Comparison of ENCODE assay signal across 1 cellular context in genomic region chr13:45447050-45447661, GRCh38.
TF ChIP-seq lines count a peak whose summit lies in the region.

No MANE protein-coding gene starts in this region.

TF ChIP-seq in HepG2, 621 proteins besides CTCF, POLR2A, EP300 and RAD21 (continued from another document and continues in another):
- TF ChIP-seq AHR (CRISPR knock-in tag; IDR thresholded peaks at IDR 0.05) = 0 out of 2 replicates have a peak, but pooled peaks have one; percentile 30
- TF ChIP-seq SYNCRIP (IDR thresholded peaks at IDR 0.05; ENCODE audit: insufficient read depth, low read depth, low read length) = no peak
- TF ChIP-seq ZSCAN29 (CRISPR knock-in tag; conservative IDR thresholded peaks at IDR 0.05) = 0 out of 2 replicates have a peak, but pooled peaks have one; percentile 27
- TF ChIP-seq NFKBIZ (CRISPR knock-in tag; IDR thresholded peaks at IDR 0.05) = no peak
- no peak for TF ChIP-seq LRRFIP1 (CRISPR knock-in tag; conservative IDR thresholded peaks at IDR 0.05)
- peak; percentile 83 for TF ChIP-seq MLX (CRISPR knock-in tag; IDR thresholded peaks at IDR 0.05)
- no peak for TF ChIP-seq ZFP36 (IDR thresholded peaks at IDR 0.05; ENCODE audit: borderline replicate concordance, low read depth, low read length, partially characterized antibody)
- TF ChIP-seq ZBTB7A (CRISPR knock-in tag; IDR thresholded peaks at IDR 0.05) = 0 out of 2 replicates have a peak, but pooled peaks have one; percentile 29
- TF ChIP-seq, protein P1, sequence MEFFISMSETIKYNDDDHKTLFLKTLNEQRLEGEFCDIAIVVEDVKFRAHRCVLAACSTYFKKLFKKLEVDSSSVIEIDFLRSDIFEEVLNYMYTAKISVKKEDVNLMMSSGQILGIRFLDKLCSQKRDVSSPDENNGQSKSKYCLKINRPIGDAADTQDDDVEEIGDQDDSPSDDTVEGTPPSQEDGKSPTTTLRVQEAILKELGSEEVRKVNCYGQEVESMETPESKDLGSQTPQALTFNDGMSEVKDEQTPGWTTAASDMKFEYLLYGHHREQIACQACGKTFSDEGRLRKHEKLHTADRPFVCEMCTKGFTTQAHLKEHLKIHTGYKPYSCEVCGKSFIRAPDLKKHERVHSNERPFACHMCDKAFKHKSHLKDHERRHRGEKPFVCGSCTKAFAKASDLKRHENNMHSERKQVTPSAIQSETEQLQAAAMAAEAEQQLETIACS (CRISPR knock-in tag; IDR thresholded peaks at IDR 0.05) = no peak
- no peak for TF ChIP-seq ZNF225 (CRISPR knock-in tag; IDR thresholded peaks at IDR 0.05)
- no peak for TF ChIP-seq KDM5A (IDR thresholded peaks at IDR 0.05; ENCODE audit: borderline replicate concordance, low read length)
- peak; percentile 81; the same call in 1 of the 2 replicates for TF ChIP-seq KLF11 (CRISPR knock-in tag; IDR thresholded peaks at IDR 0.05)
- no peak for TF ChIP-seq ZEB1 (IDR thresholded peaks at IDR 0.05; ENCODE audit: insufficient replicate concordance, low read depth)
- TF ChIP-seq JUN (CRISPR knock-in tag; IDR thresholded peaks at IDR 0.05) = peak; percentile 85
- TF ChIP-seq ZNF510 (CRISPR knock-in tag; IDR thresholded peaks at IDR 0.05; ENCODE audit: low read depth) = peak; percentile 53; the same call in 1 of the 2 replicates
- TF ChIP-seq ATRX (CRISPR knock-in tag; IDR thresholded peaks at IDR 0.05; ENCODE audit: borderline replicate concordance) = no peak
- TF ChIP-seq, protein P2, sequence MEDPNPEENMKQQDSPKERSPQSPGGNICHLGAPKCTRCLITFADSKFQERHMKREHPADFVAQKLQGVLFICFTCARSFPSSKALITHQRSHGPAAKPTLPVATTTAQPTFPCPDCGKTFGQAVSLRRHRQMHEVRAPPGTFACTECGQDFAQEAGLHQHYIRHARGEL (CRISPR knock-in tag; IDR thresholded peaks at IDR 0.05) = no peak
- no peak for TF ChIP-seq ZNF816 (CRISPR knock-in tag; IDR thresholded peaks at IDR 0.05; ENCODE audit: borderline replicate concordance)
- TF ChIP-seq, protein P3, sequence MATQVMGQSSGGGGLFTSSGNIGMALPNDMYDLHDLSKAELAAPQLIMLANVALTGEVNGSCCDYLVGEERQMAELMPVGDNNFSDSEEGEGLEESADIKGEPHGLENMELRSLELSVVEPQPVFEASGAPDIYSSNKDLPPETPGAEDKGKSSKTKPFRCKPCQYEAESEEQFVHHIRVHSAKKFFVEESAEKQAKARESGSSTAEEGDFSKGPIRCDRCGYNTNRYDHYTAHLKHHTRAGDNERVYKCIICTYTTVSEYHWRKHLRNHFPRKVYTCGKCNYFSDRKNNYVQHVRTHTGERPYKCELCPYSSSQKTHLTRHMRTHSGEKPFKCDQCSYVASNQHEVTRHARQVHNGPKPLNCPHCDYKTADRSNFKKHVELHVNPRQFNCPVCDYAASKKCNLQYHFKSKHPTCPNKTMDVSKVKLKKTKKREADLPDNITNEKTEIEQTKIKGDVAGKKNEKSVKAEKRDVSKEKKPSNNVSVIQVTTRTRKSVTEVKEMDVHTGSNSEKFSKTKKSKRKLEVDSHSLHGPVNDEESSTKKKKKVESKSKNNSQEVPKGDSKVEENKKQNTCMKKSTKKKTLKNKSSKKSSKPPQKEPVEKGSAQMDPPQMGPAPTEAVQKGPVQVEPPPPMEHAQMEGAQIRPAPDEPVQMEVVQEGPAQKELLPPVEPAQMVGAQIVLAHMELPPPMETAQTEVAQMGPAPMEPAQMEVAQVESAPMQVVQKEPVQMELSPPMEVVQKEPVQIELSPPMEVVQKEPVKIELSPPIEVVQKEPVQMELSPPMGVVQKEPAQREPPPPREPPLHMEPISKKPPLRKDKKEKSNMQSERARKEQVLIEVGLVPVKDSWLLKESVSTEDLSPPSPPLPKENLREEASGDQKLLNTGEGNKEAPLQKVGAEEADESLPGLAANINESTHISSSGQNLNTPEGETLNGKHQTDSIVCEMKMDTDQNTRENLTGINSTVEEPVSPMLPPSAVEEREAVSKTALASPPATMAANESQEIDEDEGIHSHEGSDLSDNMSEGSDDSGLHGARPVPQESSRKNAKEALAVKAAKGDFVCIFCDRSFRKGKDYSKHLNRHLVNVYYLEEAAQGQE (IDR thresholded peaks at IDR 0.05; ENCODE audit: borderline replicate concordance in 1 of 2, low read depth in 1 of 2, low read length in 2 of 2) = no peak
- no peak for TF ChIP-seq TBP (CRISPR knock-in tag; IDR thresholded peaks at IDR 0.05)
- TF ChIP-seq, protein P4, sequence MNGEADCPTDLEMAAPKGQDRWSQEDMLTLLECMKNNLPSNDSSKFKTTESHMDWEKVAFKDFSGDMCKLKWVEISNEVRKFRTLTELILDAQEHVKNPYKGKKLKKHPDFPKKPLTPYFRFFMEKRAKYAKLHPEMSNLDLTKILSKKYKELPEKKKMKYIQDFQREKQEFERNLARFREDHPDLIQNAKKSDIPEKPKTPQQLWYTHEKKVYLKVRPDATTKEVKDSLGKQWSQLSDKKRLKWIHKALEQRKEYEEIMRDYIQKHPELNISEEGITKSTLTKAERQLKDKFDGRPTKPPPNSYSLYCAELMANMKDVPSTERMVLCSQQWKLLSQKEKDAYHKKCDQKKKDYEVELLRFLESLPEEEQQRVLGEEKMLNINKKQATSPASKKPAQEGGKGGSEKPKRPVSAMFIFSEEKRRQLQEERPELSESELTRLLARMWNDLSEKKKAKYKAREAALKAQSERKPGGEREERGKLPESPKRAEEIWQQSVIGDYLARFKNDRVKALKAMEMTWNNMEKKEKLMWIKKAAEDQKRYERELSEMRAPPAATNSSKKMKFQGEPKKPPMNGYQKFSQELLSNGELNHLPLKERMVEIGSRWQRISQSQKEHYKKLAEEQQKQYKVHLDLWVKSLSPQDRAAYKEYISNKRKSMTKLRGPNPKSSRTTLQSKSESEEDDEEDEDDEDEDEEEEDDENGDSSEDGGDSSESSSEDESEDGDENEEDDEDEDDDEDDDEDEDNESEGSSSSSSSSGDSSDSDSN (CRISPR knock-in tag; IDR thresholded peaks at IDR 0.05) = peak; percentile 46; the same call in 1 of the 2 replicates
- peak; percentile 63; the same call in 1 of the 2 replicates for TF ChIP-seq SIX1 (CRISPR knock-in tag; IDR thresholded peaks at IDR 0.05; ENCODE audit: borderline replicate concordance)
- TF ChIP-seq, protein P5, sequence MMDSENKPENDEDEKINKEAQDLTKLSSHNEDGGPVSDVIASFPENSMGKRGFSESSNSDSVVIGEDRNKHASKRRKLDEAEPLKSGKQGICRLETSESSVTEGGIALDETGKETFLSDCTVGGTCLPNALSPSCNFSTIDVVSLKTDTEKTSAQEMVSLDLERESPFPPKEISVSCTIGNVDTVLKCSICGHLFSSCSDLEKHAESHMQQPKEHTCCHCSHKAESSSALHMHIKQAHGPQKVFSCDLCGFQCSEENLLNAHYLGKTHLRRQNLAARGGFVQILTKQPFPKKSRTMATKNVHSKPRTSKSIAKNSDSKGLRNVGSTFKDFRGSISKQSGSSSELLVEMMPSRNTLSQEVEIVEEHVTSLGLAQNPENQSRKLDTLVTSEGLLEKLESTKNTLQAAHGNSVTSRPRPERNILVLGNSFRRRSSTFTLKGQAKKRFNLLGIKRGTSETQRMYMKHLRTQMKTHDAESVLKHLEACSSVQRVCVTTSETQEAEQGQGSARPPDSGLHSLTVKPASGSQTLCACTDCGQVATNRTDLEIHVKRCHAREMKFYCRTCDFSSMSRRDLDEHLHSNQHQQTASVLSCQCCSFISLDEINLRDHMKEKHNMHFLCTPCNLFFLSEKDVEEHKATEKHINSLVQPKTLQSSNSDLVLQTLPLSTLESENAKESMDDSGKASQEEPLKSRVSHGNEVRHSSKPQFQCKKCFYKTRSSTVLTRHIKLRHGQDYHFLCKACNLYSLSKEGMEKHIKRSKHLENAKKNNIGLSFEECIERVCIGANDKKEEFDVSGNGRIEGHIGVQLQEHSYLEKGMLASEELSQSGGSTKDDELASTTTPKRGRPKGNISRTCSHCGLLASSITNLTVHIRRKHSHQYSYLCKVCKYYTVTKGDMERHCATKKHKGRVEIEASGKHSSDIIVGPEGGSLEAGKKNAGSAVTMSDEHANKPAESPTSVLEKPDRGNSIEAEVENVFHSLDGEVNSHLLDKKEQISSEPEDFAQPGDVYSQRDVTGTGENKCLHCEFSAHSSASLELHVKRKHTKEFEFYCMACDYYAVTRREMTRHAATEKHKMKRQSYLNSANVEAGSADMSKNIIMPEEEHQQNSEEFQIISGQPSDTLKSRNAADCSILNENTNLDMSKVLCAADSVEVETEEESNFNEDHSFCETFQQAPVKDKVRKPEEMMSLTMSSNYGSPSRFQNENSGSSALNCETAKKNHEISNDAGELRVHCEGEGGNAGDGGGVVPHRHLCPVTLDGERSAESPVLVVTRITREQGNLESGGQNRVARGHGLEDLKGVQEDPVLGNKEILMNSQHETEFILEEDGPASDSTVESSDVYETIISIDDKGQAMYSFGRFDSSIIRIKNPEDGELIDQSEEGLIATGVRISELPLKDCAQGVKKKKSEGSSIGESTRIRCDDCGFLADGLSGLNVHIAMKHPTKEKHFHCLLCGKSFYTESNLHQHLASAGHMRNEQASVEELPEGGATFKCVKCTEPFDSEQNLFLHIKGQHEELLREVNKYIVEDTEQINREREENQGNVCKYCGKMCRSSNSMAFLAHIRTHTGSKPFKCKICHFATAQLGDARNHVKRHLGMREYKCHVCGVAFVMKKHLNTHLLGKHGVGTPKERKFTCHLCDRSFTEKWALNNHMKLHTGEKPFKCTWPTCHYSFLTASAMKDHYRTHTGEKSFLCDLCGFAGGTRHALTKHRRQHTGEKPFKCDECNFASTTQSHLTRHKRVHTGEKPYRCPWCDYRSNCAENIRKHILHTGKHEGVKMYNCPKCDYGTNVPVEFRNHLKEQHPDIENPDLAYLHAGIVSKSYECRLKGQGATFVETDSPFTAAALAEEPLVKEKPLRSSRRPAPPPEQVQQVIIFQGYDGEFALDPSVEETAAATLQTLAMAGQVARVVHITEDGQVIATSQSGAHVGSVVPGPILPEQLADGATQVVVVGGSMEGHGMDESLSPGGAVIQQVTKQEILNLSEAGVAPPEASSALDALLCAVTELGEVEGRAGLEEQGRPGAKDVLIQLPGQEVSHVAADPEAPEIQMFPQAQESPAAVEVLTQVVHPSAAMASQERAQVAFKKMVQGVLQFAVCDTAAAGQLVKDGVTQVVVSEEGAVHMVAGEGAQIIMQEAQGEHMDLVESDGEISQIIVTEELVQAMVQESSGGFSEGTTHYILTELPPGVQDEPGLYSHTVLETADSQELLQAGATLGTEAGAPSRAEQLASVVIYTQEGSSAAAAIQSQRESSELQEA (CRISPR knock-in tag; IDR thresholded peaks at IDR 0.05; ENCODE audit: not compliant biosample characterization) = no peak
- peak; percentile 75; the same call in 1 of the 2 replicates for TF ChIP-seq FOXJ3 (CRISPR knock-in tag; IDR thresholded peaks at IDR 0.05; ENCODE audit: borderline replicate concordance)
- peak; percentile 33 for TF ChIP-seq IKZF4 (CRISPR knock-in tag; IDR thresholded peaks at IDR 0.05; ENCODE audit: borderline replicate concordance, low read depth, not compliant biosample characterization)
- TF ChIP-seq, protein P6, sequence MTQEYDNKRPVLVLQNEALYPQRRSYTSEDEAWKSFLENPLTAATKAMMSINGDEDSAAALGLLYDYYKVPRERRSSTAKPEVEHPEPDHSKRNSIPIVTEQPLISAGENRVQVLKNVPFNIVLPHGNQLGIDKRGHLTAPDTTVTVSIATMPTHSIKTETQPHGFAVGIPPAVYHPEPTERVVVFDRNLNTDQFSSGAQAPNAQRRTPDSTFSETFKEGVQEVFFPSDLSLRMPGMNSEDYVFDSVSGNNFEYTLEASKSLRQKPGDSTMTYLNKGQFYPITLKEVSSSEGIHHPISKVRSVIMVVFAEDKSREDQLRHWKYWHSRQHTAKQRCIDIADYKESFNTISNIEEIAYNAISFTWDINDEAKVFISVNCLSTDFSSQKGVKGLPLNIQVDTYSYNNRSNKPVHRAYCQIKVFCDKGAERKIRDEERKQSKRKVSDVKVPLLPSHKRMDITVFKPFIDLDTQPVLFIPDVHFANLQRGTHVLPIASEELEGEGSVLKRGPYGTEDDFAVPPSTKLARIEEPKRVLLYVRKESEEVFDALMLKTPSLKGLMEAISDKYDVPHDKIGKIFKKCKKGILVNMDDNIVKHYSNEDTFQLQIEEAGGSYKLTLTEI (CRISPR knock-in tag; conservative IDR thresholded peaks at IDR 0.05) = no peak
- TF ChIP-seq ZNF672 (CRISPR knock-in tag; IDR thresholded peaks at IDR 0.05) = no peak
- TF ChIP-seq ZNF556 (CRISPR knock-in tag; IDR thresholded peaks at IDR 0.05; ENCODE audit: borderline replicate concordance) = no peak
- TF ChIP-seq PAF1 (CRISPR knock-in tag; IDR thresholded peaks at IDR 0.05) = no peak
- no peak for TF ChIP-seq ZNF570 (CRISPR knock-in tag; IDR thresholded peaks at IDR 0.05; ENCODE audit: borderline replicate concordance)
- TF ChIP-seq TERF1 (CRISPR knock-in tag; IDR thresholded peaks at IDR 0.05) = no peak
